ENCODE assay signal across 8 cellular contexts in the genomic region with DNA sequence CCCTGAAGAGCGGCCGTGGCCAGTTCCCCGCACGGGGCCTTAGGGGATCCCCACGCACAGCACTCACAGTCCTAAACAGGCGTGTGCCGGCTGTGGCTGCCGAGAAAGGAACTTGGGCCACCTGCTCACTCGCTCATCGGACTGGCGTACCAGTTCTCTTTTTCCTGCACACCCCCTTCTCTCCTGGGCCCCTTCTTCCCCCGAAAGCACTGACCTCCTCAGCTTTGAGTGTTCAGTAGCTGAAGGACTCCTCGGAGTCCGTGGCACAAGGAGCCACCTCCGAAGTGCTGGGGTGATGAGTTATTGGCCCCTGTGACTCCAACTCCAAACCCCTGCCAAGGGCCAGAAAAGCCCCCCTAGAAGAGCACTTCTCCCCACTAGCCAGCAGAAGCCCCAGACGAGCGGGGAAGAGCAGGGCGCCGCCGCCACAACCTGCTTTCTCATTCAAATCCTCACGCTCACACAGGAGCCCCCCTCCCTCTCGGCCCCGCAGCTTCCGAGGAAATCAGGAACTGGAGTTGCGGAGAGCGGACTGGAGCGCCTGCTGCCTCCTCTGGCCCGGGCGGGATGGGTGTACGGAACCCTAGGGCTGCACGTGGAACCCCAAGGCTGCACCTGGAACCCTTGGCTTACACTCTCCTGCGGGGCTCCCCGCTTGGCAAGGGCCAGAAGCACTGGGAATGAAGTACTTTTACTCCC. TPM values are rescaled to one million over a fixed set of nuclear protein-coding genes. Genes with fewer than 3 reads are reported as not detected.
DNase-seq lines count a peak whose midpoint lies in the region; ATAC-seq and TF ChIP-seq lines count a peak whose summit lies in the region.

A gene with protein sequence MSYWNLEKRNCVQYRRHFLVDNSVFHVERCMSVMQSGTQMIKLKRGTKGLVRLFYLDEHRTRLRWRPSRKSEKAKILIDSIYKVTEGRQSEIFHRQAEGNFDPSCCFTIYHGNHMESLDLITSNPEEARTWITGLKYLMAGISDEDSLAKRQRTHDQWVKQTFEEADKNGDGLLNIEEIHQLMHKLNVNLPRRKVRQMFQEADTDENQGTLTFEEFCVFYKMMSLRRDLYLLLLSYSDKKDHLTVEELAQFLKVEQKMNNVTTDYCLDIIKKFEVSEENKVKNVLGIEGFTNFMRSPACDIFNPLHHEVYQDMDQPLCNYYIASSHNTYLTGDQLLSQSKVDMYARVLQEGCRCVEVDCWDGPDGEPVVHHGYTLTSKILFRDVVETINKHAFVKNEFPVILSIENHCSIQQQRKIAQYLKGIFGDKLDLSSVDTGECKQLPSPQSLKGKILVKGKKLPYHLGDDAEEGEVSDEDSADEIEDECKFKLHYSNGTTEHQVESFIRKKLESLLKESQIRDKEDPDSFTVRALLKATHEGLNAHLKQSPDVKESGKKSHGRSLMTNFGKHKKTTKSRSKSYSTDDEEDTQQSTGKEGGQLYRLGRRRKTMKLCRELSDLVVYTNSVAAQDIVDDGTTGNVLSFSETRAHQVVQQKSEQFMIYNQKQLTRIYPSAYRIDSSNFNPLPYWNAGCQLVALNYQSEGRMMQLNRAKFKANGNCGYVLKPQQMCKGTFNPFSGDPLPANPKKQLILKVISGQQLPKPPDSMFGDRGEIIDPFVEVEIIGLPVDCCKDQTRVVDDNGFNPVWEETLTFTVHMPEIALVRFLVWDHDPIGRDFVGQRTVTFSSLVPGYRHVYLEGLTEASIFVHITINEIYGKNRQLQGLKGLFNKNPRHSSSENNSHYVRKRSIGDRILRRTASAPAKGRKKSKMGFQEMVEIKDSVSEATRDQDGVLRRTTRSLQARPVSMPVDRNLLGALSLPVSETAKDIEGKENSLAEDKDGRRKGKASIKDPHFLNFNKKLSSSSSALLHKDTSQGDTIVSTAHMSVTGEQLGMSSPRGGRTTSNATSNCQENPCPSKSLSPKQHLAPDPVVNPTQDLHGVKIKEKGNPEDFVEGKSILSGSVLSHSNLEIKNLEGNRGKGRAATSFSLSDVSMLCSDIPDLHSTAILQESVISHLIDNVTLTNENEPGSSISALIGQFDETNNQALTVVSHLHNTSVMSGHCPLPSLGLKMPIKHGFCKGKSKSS (N-terminal part only) (minus strand): TSS at position 446 of the 699 bp plus-strand sequence. CDS start 40,847 bp downstream, outside the sequence.

- CTCF ChIA-PET in A673 (lab: Charles Lee): no interaction called here

- intact Hi-C loops in A673 (cut with micrococcal nuclease; ENCODE audit: unreplicated experiment): loop anchor here (2.0 kb wide), 1 partner anchor 62 kb away; a partner anchor contains a TSS
- intact Hi-C loops in lower leg skin (cut with DNase I; ENCODE audit: low total_unique reads): no loop called here

- POLR2A ChIA-PET in A673 (lab: Charles Lee; ENCODE audit: low non-redundant PET): no interaction called here

- H3K4me3 ChIP-seq in A673 (ENCODE audit: low read depth, low read length, poor library complexity, severe bottlenecking) (peak within 1 kb of the TSS; percentile 72), lower leg skin (ENCODE audit: low read depth, poor library complexity, severe bottlenecking) (peak within 1 kb of the TSS; percentile 51)

- H3K27ac ChIP-seq in A673 (ENCODE audit: low read depth, low read length, poor library complexity, severe bottlenecking): peak within 1 kb of the TSS; percentile 39

- no peaks in the 10 kb centered on the region for H3K9me3 ChIP-seq in A673 (ENCODE audit: low read depth, low read length, poor library complexity, severe bottlenecking)

- BruUV-seq in A673 (replicated peaks; lab: Mats Ljungman, UMichigan): no TSS peak

- no peaks in the 10 kb centered on the region for H3K36me3 ChIP-seq in A673 (ENCODE audit: insufficient read depth, low read length, poor library complexity, severe bottlenecking)

- TF ChIP-seq CTCF in A673 (conservative IDR thresholded peaks at IDR 0.05; ENCODE audit: low read depth, low read length) (no peak), lower leg skin (IDR thresholded peaks at IDR 0.05) (no peak)

- 1% methylated on average over 23 to 28 of the region's 33 CpGs for WGBS in lower leg skin, 2 donors

- no peak for TF ChIP-seq POLR2A in lower leg skin (IDR thresholded peaks at IDR 0.05)

- DNase-seq in A673 (ENCODE audit: low spot score) (peak; percentile 90), NCI-H345 (lab: John Stamatoyannopoulos, UW) (peak; percentile 68), ecto neural progenitor cell (ENCODE audit: low spot score) (peak; percentile 91), lower leg skin (ENCODE audit: low spot score in 2 of 2) (peak; percentile 32 to 91)
- DNase-seq in activated CD4-positive, alpha-beta T cell treated with anti-CD3 and anti-CD28 coated beads, Interleukin-2, amount 50 U/mL, for 1 hour: peak; percentile 39
- DNase-seq in stimulated activated CD8-positive, alpha-beta memory T cell treated with anti-CD3 and anti-CD28 coated beads, Interleukin-12 subunit alpha, Interleukin-12 subunit beta, amount 100 ng/mL, for 1 hour (ENCODE audit: low read depth): peak; percentile 2

- ATAC-seq in GM18868 (IDR thresholded peaks at IDR 0.05; ENCODE audit: unreplicated experiment): peak; percentile 62
- peak; percentile 53 for ATAC-seq in HG03108 (IDR thresholded peaks at IDR 0.05; ENCODE audit: unreplicated experiment)

- H3K4me1 ChIP-seq in A673 (ENCODE audit: insufficient read depth, low read length, poor library complexity, severe bottlenecking): peaks cover 16% of the 10 kb centered on the region

- no peaks in the 10 kb centered on the region for H3K27me3 ChIP-seq in A673 (replicated peaks; ENCODE audit: insufficient read depth, low read depth, low read length, poor library complexity)

RNA-seq across cellular contexts. Expression of the gene that starts here (rescaled TPM):
- 3.1 TPM in 2 replicates for total RNA-seq in A673 (2021)
- 1 to 10 TPM in 1 of 4 donors, under 1 TPM in 3; 0.55 to 1.2 (median 0.79) TPM for total RNA-seq in lower leg skin

Comparison
In these comparisons a context has a peak if more than half of its experiments do, and no peak if none do; other contexts are left out.
1. Peak in every context shown above with its lines: DNase-seq, ATAC-seq, H3K4me3 ChIP-seq and H3K27ac ChIP-seq.
2. DNase-seq: peak in every context shown above with its lines; median percentile 91 in ecto neural progenitor cell; 90 in A673; 68 in NCI-H345; 62 in lower leg skin; 39 in activated CD4-positive, alpha-beta T cell treated with anti-CD3 and anti-CD28 coated beads, Interleukin-2, amount 50 U/mL, for 1 hour; 2 in stimulated activated CD8-positive, alpha-beta memory T cell treated with anti-CD3 and anti-CD28 coated beads, Interleukin-12 subunit alpha, Interleukin-12 subunit beta, amount 100 ng/mL, for 1 hour.